Comparison of ENCODE assay signal across 8 cellular contexts in the genomic region with DNA sequence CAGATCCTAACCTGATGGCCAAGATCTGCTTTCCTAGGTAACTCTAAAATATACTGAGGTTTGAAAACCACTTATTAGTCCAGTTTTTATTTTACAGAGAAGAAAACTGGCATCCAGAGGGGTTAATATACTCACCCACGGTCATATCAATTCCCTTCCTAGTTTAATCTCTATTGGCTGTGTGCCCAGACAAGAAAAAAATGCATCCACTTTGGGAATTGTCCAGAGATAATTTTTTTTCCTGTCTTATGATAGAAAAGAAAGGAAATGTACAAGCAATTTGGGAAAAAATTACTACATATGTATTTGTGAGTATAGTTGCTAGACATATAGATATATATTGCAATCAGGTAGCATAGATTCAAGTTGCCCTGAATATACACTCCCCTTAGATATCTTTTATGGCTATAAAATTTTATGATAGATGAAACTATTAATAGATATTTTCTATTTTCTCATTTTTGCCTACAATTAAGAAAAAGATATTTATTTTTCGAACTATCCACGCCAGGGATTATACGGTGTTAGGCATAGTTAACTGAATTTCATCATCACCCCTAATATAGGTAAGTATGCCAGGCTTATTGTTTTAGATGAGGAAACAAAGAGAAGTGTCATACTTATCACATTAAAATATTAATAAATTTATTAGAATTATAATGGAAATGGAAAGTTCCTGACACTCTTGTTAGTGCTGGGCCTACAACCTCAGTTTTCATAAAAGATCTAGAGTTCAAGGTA.
DNase-seq lines count a peak whose midpoint lies in the region; ATAC-seq and TF ChIP-seq lines count a peak whose summit lies in the region.

No MANE protein-coding gene starts in this region.

- peaks cover 42% of the 10 kb centered on the region for H3K4me1 Mint-ChIP-seq in activated T-helper 2 cell treated with anti-CD3 and anti-CD28 coated beads, Interferon-gamma antibody, Interleukin-2, Interleukin-4, amounts not matched to agents 10 μg/mL and 5 μg/mL and 100 μg/mL, durations not matched to agents 14 hours and 24 hours and 36 hours (ENCODE audit: low read depth)

- WGBS in lower leg skin, 2 donors: 26 to 41% methylated on average over 4 of the region's 4 CpGs

- no peaks in the 10 kb centered on the region for H3K27me3 Mint-ChIP-seq in activated T-helper 2 cell treated with anti-CD3 and anti-CD28 coated beads, Interferon-gamma antibody, Interleukin-2, Interleukin-4, amounts not matched to agents 10 μg/mL and 5 μg/mL and 100 μg/mL, durations not matched to agents 14 hours and 24 hours and 36 hours (ENCODE audit: low read depth)

- H3K36me3 Mint-ChIP-seq in activated T-helper 2 cell treated with anti-CD3 and anti-CD28 coated beads, Interferon-gamma antibody, Interleukin-2, Interleukin-4, amounts not matched to agents 10 μg/mL and 5 μg/mL and 100 μg/mL, durations not matched to agents 14 hours and 24 hours and 36 hours (ENCODE audit: low read depth): peaks cover 14% of the 10 kb centered on the region

- intact Hi-C loops in activated T-helper 2 cell treated with anti-CD3 and anti-CD28 coated beads, Interferon-gamma antibody, Interleukin-2, Interleukin-4, amounts not matched to agents 10 μg/mL and 5 μg/mL and 100 μg/mL, durations not matched to agents 14 hours and 24 hours and 36 hours (cut with micrococcal nuclease): loop anchor here (5.0 kb wide), 2 partner anchors 189 to 256 kb away; no protein-coding TSS in a partner anchor
- intact Hi-C loops in left lung (cut with DNase I) (no loop called here), lower leg skin (cut with DNase I; ENCODE audit: low total_unique reads) (no loop called here)

- peak overlapping the region; percentile 80 for H3K27ac Mint-ChIP-seq in activated T-helper 2 cell treated with anti-CD3 and anti-CD28 coated beads, Interferon-gamma antibody, Interleukin-2, Interleukin-4, amounts not matched to agents 10 μg/mL and 5 μg/mL and 100 μg/mL, durations not matched to agents 14 hours and 24 hours and 36 hours

- H3K36me3 ChIP-seq in left lung: no peaks in the 10 kb centered on the region

- in situ Hi-C loops in G401 (cut with HindIII; ENCODE audit: low sequenced_read_pairs): no loop called here

- TF ChIP-seq CTCF in left lung (IDR thresholded peaks at IDR 0.05) (no peak), lower leg skin (IDR thresholded peaks at IDR 0.05) (no peak)

- no peaks in the 10 kb centered on the region for H3K27me3 ChIP-seq in left lung

- DNase-seq in AG08395 (ENCODE audit: low spot score) (peak; percentile 24), left lung (no peak), medulla oblongata (ENCODE audit: extremely low spot score) (no peak), erythroblast (lab: John Stamatoyannopoulos, UW) (no peak), G401 (ENCODE audit: low spot score) (no peak), lower leg skin (ENCODE audit: low spot score in 2 of 2) (no peak)
- DNase-seq in activated T-helper 2 cell treated with anti-CD3 and anti-CD28 coated beads, Interferon-gamma antibody, Interleukin-2, Interleukin-4, amounts not matched to agents 10 μg/mL and 5 μg/mL and 100 μg/mL, durations not matched to agents 14 hours and 24 hours and 36 hours (ENCODE audit: low spot score): no peak

- peaks cover 18 to 26% of the 10 kb centered on the region in 2 donors for H3K4me1 ChIP-seq in left lung

- H3K27ac ChIP-seq in left lung: peak overlapping the region; percentile 79 to 85

- ATAC-seq in HG03378 (IDR thresholded peaks at IDR 0.05; ENCODE audit: unreplicated experiment): peak; percentile 8
- ATAC-seq in left lung: no peak

- H3K4me3 ChIP-seq in left lung (no peak overlapping the region), lower leg skin (ENCODE audit: low read depth, poor library complexity, severe bottlenecking) (no peak overlapping the region)

- H3K4me3 Mint-ChIP-seq in activated T-helper 2 cell treated with anti-CD3 and anti-CD28 coated beads, Interferon-gamma antibody, Interleukin-2, Interleukin-4, amounts not matched to agents 10 μg/mL and 5 μg/mL and 100 μg/mL, durations not matched to agents 14 hours and 24 hours and 36 hours (ENCODE audit: low read depth): peak overlapping the region; percentile 33

- no peaks in the 10 kb centered on the region for H3K9me3 Mint-ChIP-seq in activated T-helper 2 cell treated with anti-CD3 and anti-CD28 coated beads, Interferon-gamma antibody, Interleukin-2, Interleukin-4, amounts not matched to agents 10 μg/mL and 5 μg/mL and 100 μg/mL, durations not matched to agents 14 hours and 24 hours and 36 hours

- no peaks in the 10 kb centered on the region for H3K9me3 ChIP-seq in left lung

- no peak for TF ChIP-seq POLR2A in erythroblast (IDR thresholded peaks at IDR 0.05; ENCODE audit: low read length)
- no peak for TF ChIP-seq POLR2A in lower leg skin (IDR thresholded peaks at IDR 0.05)
